ENCODE assay signal across 26 cellular contexts in genomic region chr12:26576266-26576665, GRCh38.
A peak's percentile ranks its signal among the peaks of the same experiment; 100 is the strongest.
DNase-seq lines count a peak whose midpoint lies in the region; ATAC-seq and TF ChIP-seq lines count a peak whose summit lies in the region.
"Had no signal": no experiment of that assay in that cellular context is flagged by ENCODE, and none has a peak within 500 bp of the region (broad histone marks: within the 10 kb centered on the region; RNA-seq: fewer than 3 reads in every experiment).

No MANE protein-coding gene starts in this region.

- no peaks in the 10 kb centered on the region for H3K9me3 ChIP-seq in upper lobe of right lung
- H3K9me3 ChIP-seq: A549, Caco-2, gastrocnemius medialis had no signal

- H3K36me3 ChIP-seq in upper lobe of right lung, result peaks cover 5% of the 10 kb centered on the region
- H3K36me3 ChIP-seq: cardiac muscle cell, gastrocnemius medialis had no signal

- TF ChIP-seq CTCF in upper lobe of right lung (IDR thresholded peaks at IDR 0.05), result no peak

- no peaks in the 10 kb centered on the region for H3K4me1 ChIP-seq in upper lobe of right lung
- H3K4me1 ChIP-seq: A549, Caco-2, gastrocnemius medialis had no signal

- H3K4me1 Mint-ChIP-seq in activated T-cell treated with anti-CD3 and anti-CD28 coated beads, Interleukin-2, amount 50 U/mL, for 72 hours (ENCODE audit: low read depth), result peaks cover 10% of the 10 kb centered on the region
- H3K4me1 Mint-ChIP-seq in activated T-helper 1 cell treated with anti-CD3 and anti-CD28 coated beads, Interleukin-12 subunit alpha, Interleukin-12 subunit beta, Interleukin-2, Interleukin-4 antibody, amounts not matched to agents 30 ng/mL and 10 ng/mL and 1 ng/mL, durations not matched to agents 14 hours and 24 hours and 36 hours (ENCODE audit: low read depth), result peaks cover 14% of the 10 kb centered on the region

- peak overlapping the region; percentile 10 for H3K27ac Mint-ChIP-seq in activated T-cell treated with anti-CD3 and anti-CD28 coated beads, Interleukin-2, amount 50 U/mL, for 72 hours
- H3K27ac Mint-ChIP-seq in activated T-helper 1 cell treated with anti-CD3 and anti-CD28 coated beads, Interleukin-12 subunit alpha, Interleukin-12 subunit beta, Interleukin-2, Interleukin-4 antibody, amounts not matched to agents 30 ng/mL and 10 ng/mL and 1 ng/mL, durations not matched to agents 14 hours and 24 hours and 36 hours, result peak overlapping the region; percentile 5
- H3K27ac Mint-ChIP-seq: activated naive CD4-positive, alpha-beta T cell treated with anti-CD3 and anti-CD28 coated beads for 36 hours had no signal

- H3K4me3 ChIP-seq in upper lobe of right lung, result no peak overlapping the region
- H3K4me3 ChIP-seq: A549, cardiac muscle cell, gastrocnemius medialis, hepatocyte had no signal

- intact Hi-C loops in activated T-helper 1 cell treated with anti-CD3 and anti-CD28 coated beads, Interleukin-12 subunit alpha, Interleukin-12 subunit beta, Interleukin-2, Interleukin-4 antibody, amounts not matched to agents 30 ng/mL and 10 ng/mL and 1 ng/mL, durations not matched to agents 14 hours and 24 hours and 36 hours (cut with micrococcal nuclease), result no loop called here
- intact Hi-C loops in upper lobe of right lung (cut with DNase I), result no loop called here

- no peaks in the 10 kb centered on the region for H3K27me3 ChIP-seq in upper lobe of right lung
- H3K27me3 ChIP-seq: cardiac muscle cell, gastrocnemius medialis, hepatocyte had no signal

- DNase-seq in activated T-cell treated with anti-CD3 and anti-CD28 coated beads, Interleukin-2, amount 50 U/mL, for 72 hours, result no peak
- DNase-seq in activated T-cell treated with anti-CD3 and anti-CD28 coated beads for 4 hours (no peak), MV-4-11 (lab: John Stamatoyannopoulos, UW) (peak; percentile 46), upper lobe of right lung (no peak), NCI-H1048 (lab: John Stamatoyannopoulos, UW) (no peak), DMS 273 (lab: John Stamatoyannopoulos, UW; ENCODE audit: unreplicated experiment) (no peak)
- no peak for DNase-seq in activated T-helper 1 cell treated with anti-CD3 and anti-CD28 coated beads, Interleukin-12 subunit alpha, Interleukin-12 subunit beta, Interleukin-2, Interleukin-4 antibody, amounts not matched to agents 30 ng/mL and 10 ng/mL and 1 ng/mL, durations not matched to agents 14 hours and 24 hours and 36 hours (ENCODE audit: low spot score)
- DNase-seq: activated CD4-positive, CD25-positive, alpha-beta regulatory T cell treated with anti-CD3 and anti-CD28 coated beads, Interleukin-2, amount 50 U/mL, for 72 hours; activated naive CD4-positive, alpha-beta T cell treated with anti-CD3 and anti-CD28 coated beads for 36 hours; activated T-cell treated with anti-CD3 and anti-CD28 coated beads, Interleukin-2, amount 50 U/mL, for 48 hours; aorta; Caco-2; DND-41; gastrocnemius medialis; KG1; mesenchymal stem cell; NCI-H187 treated with DMSO at 0.1 percent for 48 hours; NCI-H69; stimulated activated CD8-positive, alpha-beta memory T cell treated with anti-CD3 and anti-CD28 coated beads, Interleukin-4, amount 100 ng/mL, for 48 hours; SW 1271; trophoblast cell had no signal

- no peaks in the 10 kb centered on the region for H3K27me3 Mint-ChIP-seq in activated T-cell treated with anti-CD3 and anti-CD28 coated beads, Interleukin-2, amount 50 U/mL, for 72 hours (ENCODE audit: low read depth)
- H3K27me3 Mint-ChIP-seq in activated T-helper 1 cell treated with anti-CD3 and anti-CD28 coated beads, Interleukin-12 subunit alpha, Interleukin-12 subunit beta, Interleukin-2, Interleukin-4 antibody, amounts not matched to agents 30 ng/mL and 10 ng/mL and 1 ng/mL, durations not matched to agents 14 hours and 24 hours and 36 hours (ENCODE audit: insufficient read depth), result no peaks in the 10 kb centered on the region

- ATAC-seq in activated T-cell treated with anti-CD3 and anti-CD28 coated beads, Interleukin-2, amount 50 U/mL, for 72 hours (replicated peaks in 1 of 2), result no peak
- ATAC-seq in upper lobe of right lung (peak; percentile 39), GM21360 (IDR thresholded peaks at IDR 0.05; ENCODE audit: unreplicated experiment) (no peak)
- ATAC-seq: A549, gastrocnemius medialis, Right ventricle myocardium inferior had no signal

- no peaks in the 10 kb centered on the region for H3K9me3 Mint-ChIP-seq in activated T-cell treated with anti-CD3 and anti-CD28 coated beads, Interleukin-2, amount 50 U/mL, for 72 hours
- H3K9me3 Mint-ChIP-seq in activated T-helper 1 cell treated with anti-CD3 and anti-CD28 coated beads, Interleukin-12 subunit alpha, Interleukin-12 subunit beta, Interleukin-2, Interleukin-4 antibody, amounts not matched to agents 30 ng/mL and 10 ng/mL and 1 ng/mL, durations not matched to agents 14 hours and 24 hours and 36 hours, result no peaks in the 10 kb centered on the region
- H3K9me3 Mint-ChIP-seq: activated naive CD4-positive, alpha-beta T cell treated with anti-CD3 and anti-CD28 coated beads for 36 hours had no signal

- no peak overlapping the region for H3K4me3 Mint-ChIP-seq in activated T-cell treated with anti-CD3 and anti-CD28 coated beads, Interleukin-2, amount 50 U/mL, for 72 hours
- no peak overlapping the region for H3K4me3 Mint-ChIP-seq in activated T-helper 1 cell treated with anti-CD3 and anti-CD28 coated beads, Interleukin-12 subunit alpha, Interleukin-12 subunit beta, Interleukin-2, Interleukin-4 antibody, amounts not matched to agents 30 ng/mL and 10 ng/mL and 1 ng/mL, durations not matched to agents 14 hours and 24 hours and 36 hours
- H3K4me3 Mint-ChIP-seq: activated naive CD4-positive, alpha-beta T cell treated with anti-CD3 and anti-CD28 coated beads for 36 hours had no signal

- H3K36me3 Mint-ChIP-seq in activated T-cell treated with anti-CD3 and anti-CD28 coated beads, Interleukin-2, amount 50 U/mL, for 72 hours (ENCODE audit: insufficient read depth in 2 of 2), result peaks cover 6 to 8% of the 10 kb centered on the region in 2 donors
- peaks cover 22% of the 10 kb centered on the region for H3K36me3 Mint-ChIP-seq in activated T-helper 1 cell treated with anti-CD3 and anti-CD28 coated beads, Interleukin-12 subunit alpha, Interleukin-12 subunit beta, Interleukin-2, Interleukin-4 antibody, amounts not matched to agents 30 ng/mL and 10 ng/mL and 1 ng/mL, durations not matched to agents 14 hours and 24 hours and 36 hours (ENCODE audit: low read depth)

- H3K27ac ChIP-seq in upper lobe of right lung, result no peak overlapping the region
- H3K27ac ChIP-seq: A549, cardiac muscle cell, gastrocnemius medialis, hepatocyte had no signal
